In genomic region chr7:104883718-104884452, GRCh38 we compare ENCODE assay signal across 1 cellular context.
A peak's percentile ranks its signal among the peaks of the same experiment; 100 is the strongest.
TF ChIP-seq lines count a peak whose summit lies in the region.

No MANE protein-coding gene starts in this region.

TF ChIP-seq in HepG2, 621 proteins besides CTCF, POLR2A, EP300 and RAD21 (continued from another document and continues in another):
- no peak for TF ChIP-seq AFF4 (CRISPR knock-in tag; IDR thresholded peaks at IDR 0.05)
- TF ChIP-seq CREBL2 (CRISPR knock-in tag; IDR thresholded peaks at IDR 0.05; ENCODE audit: borderline replicate concordance): peak; percentile 65; the same call in 1 of the 2 replicates
- TF ChIP-seq ZBTB3 (CRISPR knock-in tag; IDR thresholded peaks at IDR 0.05; ENCODE audit: borderline replicate concordance, low read depth): no peak
- TF ChIP-seq TAF15 (IDR thresholded peaks at IDR 0.05; ENCODE audit: low read depth, low read length, poor library complexity, severe bottlenecking): no peak
- 0 out of 2 replicates have a peak, but pooled peaks have one; percentile 57 for TF ChIP-seq KLF6 (CRISPR knock-in tag; IDR thresholded peaks at IDR 0.05)
- TF ChIP-seq SIN3A (IDR thresholded peaks at IDR 0.05; ENCODE audit: borderline replicate concordance, low read depth, low read length): no peak
- no peak for TF ChIP-seq ZNF256 (CRISPR knock-in tag; conservative IDR thresholded peaks at IDR 0.05)
- 0 out of 2 replicates have a peak, but pooled peaks have one; percentile 49 for TF ChIP-seq NFKBIZ (CRISPR knock-in tag; IDR thresholded peaks at IDR 0.05)
- TF ChIP-seq FOXO1 (CRISPR knock-in tag; IDR thresholded peaks at IDR 0.05): no peak
- TF ChIP-seq ZNF569 (CRISPR knock-in tag; IDR thresholded peaks at IDR 0.05; ENCODE audit: borderline replicate concordance): no peak
- no peak for TF ChIP-seq FUBP1 (CRISPR knock-in tag; IDR thresholded peaks at IDR 0.05; ENCODE audit: borderline replicate concordance)
- no peak for TF ChIP-seq FOXP4 (CRISPR knock-in tag; IDR thresholded peaks at IDR 0.05)
- TF ChIP-seq ZNF747 (CRISPR knock-in tag; IDR thresholded peaks at IDR 0.05; ENCODE audit: borderline replicate concordance): 0 out of 2 replicates have a peak, but pooled peaks have one; percentile 26
- no peak for TF ChIP-seq PAXIP1 (CRISPR knock-in tag; conservative IDR thresholded peaks at IDR 0.05)
- TF ChIP-seq ZNF841 (CRISPR knock-in tag; IDR thresholded peaks at IDR 0.05; ENCODE audit: borderline replicate concordance): no peak
- no peak for TF ChIP-seq ZNF251 (CRISPR knock-in tag; IDR thresholded peaks at IDR 0.05)
- TF ChIP-seq MYC (CRISPR knock-in tag; IDR thresholded peaks at IDR 0.05; ENCODE audit: borderline replicate concordance): peak; percentile 75; the same call in 1 of the 2 replicates
- TF ChIP-seq HMG20A (CRISPR knock-in tag; IDR thresholded peaks at IDR 0.05; ENCODE audit: borderline replicate concordance): peak; percentile 48; the same call in 1 of the 2 replicates
- no peak for TF ChIP-seq TFAP4 (IDR thresholded peaks at IDR 0.05; ENCODE audit: borderline replicate concordance, low read depth)
- TF ChIP-seq MAX (IDR thresholded peaks at IDR 0.05): peak; percentile 92
- TF ChIP-seq LCORL (IDR thresholded peaks at IDR 0.05): peak; percentile 99
- TF ChIP-seq LCORL (CRISPR knock-in tag; IDR thresholded peaks at IDR 0.05): peak; percentile 53; the same call in 1 of the 2 replicates
- no peak for TF ChIP-seq ZNF7 (CRISPR knock-in tag; IDR thresholded peaks at IDR 0.05)
- no peak for TF ChIP-seq PAWR (CRISPR knock-in tag; IDR thresholded peaks at IDR 0.05; ENCODE audit: borderline replicate concordance)
- no peak for TF ChIP-seq ZNF746 (CRISPR knock-in tag; IDR thresholded peaks at IDR 0.05)
- TF ChIP-seq ZHX2 (IDR thresholded peaks at IDR 0.05; ENCODE audit: low read depth): no peak
- no peak for TF ChIP-seq ZHX2 (CRISPR knock-in tag; IDR thresholded peaks at IDR 0.05; ENCODE audit: borderline replicate concordance)
- no peak for TF ChIP-seq ZNF550 (CRISPR knock-in tag; IDR thresholded peaks at IDR 0.05; ENCODE audit: borderline replicate concordance)
- peak; percentile 42; the same call in 1 of the 2 replicates for TF ChIP-seq ELF3 (CRISPR knock-in tag; IDR thresholded peaks at IDR 0.05)
- TF ChIP-seq NFIB (CRISPR knock-in tag; IDR thresholded peaks at IDR 0.05; ENCODE audit: borderline replicate concordance): no peak
- no peak for TF ChIP-seq CENPX (CRISPR knock-in tag; IDR thresholded peaks at IDR 0.05)
- TF ChIP-seq ZNF274 (CRISPR knock-in tag; IDR thresholded peaks at IDR 0.05): 0 out of 2 replicates have a peak, but pooled peaks have one; percentile 22
- 0 out of 2 replicates have a peak, but pooled peaks have one; percentile 20 for TF ChIP-seq HOXA3 (CRISPR knock-in tag; IDR thresholded peaks at IDR 0.05)
- no peak for TF ChIP-seq TBX3 (IDR thresholded peaks at IDR 0.05; ENCODE audit: borderline replicate concordance)
- TF ChIP-seq HBP1 (CRISPR knock-in tag; IDR thresholded peaks at IDR 0.05; ENCODE audit: low read depth): no peak
- TF ChIP-seq SRSF9 (IDR thresholded peaks at IDR 0.05; ENCODE audit: borderline replicate concordance, insufficient read depth, low read depth, low read length, poor library complexity, severe bottlenecking): no peak
